Comparison of ENCODE assay signal across 10 cellular contexts in the genomic region with DNA sequence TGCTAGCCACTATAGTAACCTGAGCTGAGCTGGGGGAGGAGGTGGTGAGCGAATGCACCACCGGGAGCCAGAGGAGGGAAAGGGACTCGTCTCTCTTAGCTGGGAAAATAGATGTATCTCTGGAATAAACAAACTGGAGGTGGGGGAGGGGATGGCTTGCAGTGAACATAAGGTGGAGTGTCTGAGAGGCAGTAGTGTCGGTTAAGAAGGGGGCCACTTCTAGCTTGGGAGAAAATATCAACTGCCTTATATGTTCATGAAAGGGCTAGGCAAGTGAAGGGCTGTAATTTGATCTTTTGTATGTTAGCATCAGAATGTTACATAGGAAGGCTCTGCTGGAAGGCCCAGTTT. TPM values are rescaled to one million over a fixed set of nuclear protein-coding genes. Genes with fewer than 3 reads are reported as not detected.
DNase-seq lines count a peak whose midpoint lies in the region; ATAC-seq, FAIRE-seq and TF ChIP-seq lines count a peak whose summit lies in the region.
"Had no signal": no experiment of that assay in that cellular context is flagged by ENCODE, and none has a peak within 500 bp of the region (broad histone marks: within the 10 kb centered on the region; RNA-seq: fewer than 3 reads in every experiment).

No MANE protein-coding gene starts in this region.

- DNase-seq in DMS153 (lab: John Stamatoyannopoulos, UW) = peak; percentile 77
- DNase-seq in NCI-H187 treated with DMSO at 0.1 percent for 48 hours (lab: John Stamatoyannopoulos, UW) = peak; percentile 53
- no peak for DNase-seq in brain microvascular endothelial cell
- DNase-seq in neural progenitor cell (ENCODE audit: low spot score) = peak; percentile 62
- no peak for DNase-seq in RCC 7860 (ENCODE audit: low spot score)
- no peak for DNase-seq in activated T-cell treated with anti-CD3 and anti-CD28 coated beads, Interleukin-2, amount 50 U/mL, for 48 hours
- DNase-seq: erythroblast had no signal

- no peak overlapping the region for H3K27ac ChIP-seq in brain microvascular endothelial cell
- no peak overlapping the region for H3K27ac ChIP-seq in neural progenitor cell

- H3K9me3 ChIP-seq in neural progenitor cell (ENCODE audit: low read depth) = no peaks in the 10 kb centered on the region

- peaks cover 75% of the 10 kb centered on the region for H3K79me2 ChIP-seq in neural progenitor cell (ENCODE audit: low read depth)

- H4K20me1 ChIP-seq in neural progenitor cell (ENCODE audit: low read depth) = peaks cover 13% of the 10 kb centered on the region

- peaks cover 11% of the 10 kb centered on the region for H3K36me3 Mint-ChIP-seq in neural progenitor cell

- peaks cover 21% of the 10 kb centered on the region for H3K4me1 ChIP-seq in neural progenitor cell

- in situ Hi-C loops in brain microvascular endothelial cell (cut with HindIII; ENCODE audit: low pct_ligation_motif_present, low sequenced_read_pairs) = no loop called here

- peak overlapping the region; percentile 9 for H3K4me3 ChIP-seq in brain microvascular endothelial cell (ENCODE audit: low read depth, low read length)
- peak overlapping the region; percentile 96 for H3K4me3 ChIP-seq in neural progenitor cell

- peaks cover 2% of the 10 kb centered on the region for H3K27me3 Mint-ChIP-seq in neural progenitor cell (ENCODE audit: insufficient read depth, low read depth)

- FAIRE-seq in RCC 7860 (lab: Jason Lieb, UNC) = no peak

- no peak overlapping the region for H3K4me3 Mint-ChIP-seq in neural progenitor cell

- ATAC-seq in GM21528 (IDR thresholded peaks at IDR 0.05; ENCODE audit: low FRiP score, unreplicated experiment) (no peak), HG03457 (IDR thresholded peaks at IDR 0.05; ENCODE audit: unreplicated experiment) (no peak)
- ATAC-seq: activated CD4-positive, CD25-positive, alpha-beta regulatory T cell treated with anti-CD3 and anti-CD28 coated beads, Interleukin-2, amount 50 U/mL, for 24 hours had no signal

- no peak overlapping the region for H3K9ac ChIP-seq in neural progenitor cell

- H3K36me3 ChIP-seq in brain microvascular endothelial cell (replicated peaks) (no peaks in the 10 kb centered on the region), neural progenitor cell (no peaks in the 10 kb centered on the region)

- H3K4me2 ChIP-seq in neural progenitor cell = peak overlapping the region; percentile 93

- H3K4me1 Mint-ChIP-seq in neural progenitor cell = peaks cover 11% of the 10 kb centered on the region

- peaks cover 41% of the 10 kb centered on the region for H3F3A ChIP-seq in neural progenitor cell (ENCODE audit: low read depth)

- H2AFZ ChIP-seq in neural progenitor cell (replicated peaks) = no peak overlapping the region

- peaks cover 3% of the 10 kb centered on the region for H3K9me3 Mint-ChIP-seq in neural progenitor cell

- H3K27ac Mint-ChIP-seq in neural progenitor cell = no peak overlapping the region

- H3K27me3 ChIP-seq in brain microvascular endothelial cell (replicated peaks) = no peaks in the 10 kb centered on the region
- no peaks in the 10 kb centered on the region for H3K27me3 ChIP-seq in neural progenitor cell

- TF ChIP-seq CTCF in brain microvascular endothelial cell (IDR thresholded peaks at IDR 0.05; ENCODE audit: low read depth, low read length, missing control alignments) (no peak), neural progenitor cell (IDR thresholded peaks at IDR 0.05) (no peak)

RNA-seq across cellular contexts. Expression of gene SETBP1, which starts 2.2 kb away (rescaled TPM):
- total RNA-seq in neural progenitor cell (ENCODE audit: low replicate concordance) = 12.0 and 14.4 TPM in 2 replicates

Comparison
In these comparisons a context has a peak if more than half of its experiments do, and no peak if none do; other contexts are left out.
1. DNase-seq: peak in DMS153 (single experiment), NCI-H187 treated with DMSO at 0.1 percent for 48 hours (single experiment) and neural progenitor cell (single experiment); none in brain microvascular endothelial cell (single experiment), RCC 7860 (single experiment) and activated T-cell treated with anti-CD3 and anti-CD28 coated beads, Interleukin-2, amount 50 U/mL, for 48 hours (0 of 2).